ENCODE assay signal across 28 cellular contexts in the genomic region with DNA sequence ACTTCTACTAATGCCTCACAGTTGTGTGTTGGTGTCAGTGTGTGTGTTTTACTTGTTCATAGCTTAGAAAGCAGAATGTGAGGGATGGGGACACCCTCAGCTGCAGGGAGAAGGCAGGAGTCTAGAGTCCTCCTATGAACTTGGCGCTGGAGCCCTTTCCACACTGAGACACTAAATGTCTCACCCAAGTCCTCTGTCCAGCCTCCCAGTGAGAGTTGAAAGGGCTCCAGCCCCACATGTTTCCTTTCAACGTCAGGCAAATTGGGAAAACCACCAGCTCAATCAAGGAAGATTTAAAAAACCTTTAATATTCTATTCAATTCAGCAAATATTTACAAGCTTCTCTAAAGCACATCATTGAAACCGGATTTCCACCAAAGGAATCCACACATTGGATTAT.
"Had no signal": no experiment of that assay in that cellular context is flagged by ENCODE, and none has a peak within 500 bp of the region (broad histone marks: within the 10 kb centered on the region; RNA-seq: fewer than 3 reads in every experiment).

No MANE protein-coding gene starts in this region.

- FAIRE-seq: bronchial epithelial cell, frontal cortex had no signal

- H3K36me3 ChIP-seq: adrenal gland, brain microvascular endothelial cell had no signal

- H3K27me3 ChIP-seq: brain microvascular endothelial cell had no signal

- ATAC-seq: activated CD4-positive, alpha-beta T cell treated with anti-CD3 and anti-CD28 coated beads for 36 hours; activated CD8-positive, alpha-beta memory T cell treated with anti-CD3 and anti-CD28 coated beads, Interleukin-2, amount 10 ng/mL, durations not matched to agents 7 days and 5 days; activated CD8-positive, alpha-beta T cell treated with anti-CD3 and anti-CD28 coated beads, Interleukin-2, amount 10 ng/mL, durations not matched to agents 7 days and 5 days; activated naive CD8-positive, alpha-beta T cell treated with anti-CD3 and anti-CD28 coated beads, Interleukin-2, amount 50 U/mL, for 24 hours; esophagus mucosa had no signal

- H3K4me3 ChIP-seq: adrenal gland, coronary artery, dorsolateral prefrontal cortex had no signal

- H3K4me1 ChIP-seq: adrenal gland had no signal

- DNase-seq: activated CD4-positive, alpha-beta memory T cell treated with anti-CD3 and anti-CD28 coated beads for 36 hours; activated CD4-positive, alpha-beta T cell treated with anti-CD3 and anti-CD28 coated beads for 36 hours; activated CD4-positive, alpha-beta T cell treated with anti-CD3 and anti-CD28 coated beads, Interleukin-2, amount 10 ng/mL, durations not matched to agents 24 days and 14 days; activated CD4-positive, CD25-positive, alpha-beta regulatory T cell; activated CD4-positive, CD25-positive, alpha-beta regulatory T cell treated with anti-CD3 and anti-CD28 coated beads, Interleukin-2, amount 50 U/mL, for 72 hours; activated CD8-positive, alpha-beta memory T cell treated with anti-CD3 and anti-CD28 coated beads, Interleukin-2, amount 10 ng/mL, durations not matched to agents 7 days and 5 days; activated CD8-positive, alpha-beta memory T cell treated with anti-CD3 and anti-CD28 coated beads, Interleukin-2, amount 50 U/mL, for 4 hours; activated CD8-positive, alpha-beta T cell treated with anti-CD3 and anti-CD28 coated beads, Interleukin-2, amount 10 ng/mL, durations not matched to agents 7 days and 5 days; activated effector memory CD4-positive, alpha-beta T cell treated with anti-CD3 and anti-CD28 coated beads, Interleukin-2, amount 50 U/mL, for 16 hours; activated naive CD4-positive, alpha-beta T cell treated with anti-CD3 and anti-CD28 coated beads for 36 hours; activated naive CD8-positive, alpha-beta T cell treated with anti-CD3 and anti-CD28 coated beads for 36 hours; activated naive CD8-positive, alpha-beta T cell treated with anti-CD3 and anti-CD28 coated beads, Interleukin-2, amount 50 U/mL, for 24 hours; activated T-cell treated with anti-CD3 and anti-CD28 coated beads, Interleukin-2, amount 50 U/mL, for 1 hour; activated T-cell treated with anti-CD3 and anti-CD28 coated beads, Interleukin-2, amount 50 U/mL, for 48 hours; adrenal gland; amygdala; aorta; brain microvascular endothelial cell; dorsolateral prefrontal cortex; effector memory CD4-positive, alpha-beta T cell; endodermal cell; foreskin fibroblast; head of caudate nucleus; T-helper 2 cell had no signal

- H3K27ac ChIP-seq: adrenal gland, brain microvascular endothelial cell, coronary artery, dorsolateral prefrontal cortex had no signal

- H3K9me3 ChIP-seq: adrenal gland had no signal
